8 cellular contexts compared by ENCODE assay signal in the genomic region with DNA sequence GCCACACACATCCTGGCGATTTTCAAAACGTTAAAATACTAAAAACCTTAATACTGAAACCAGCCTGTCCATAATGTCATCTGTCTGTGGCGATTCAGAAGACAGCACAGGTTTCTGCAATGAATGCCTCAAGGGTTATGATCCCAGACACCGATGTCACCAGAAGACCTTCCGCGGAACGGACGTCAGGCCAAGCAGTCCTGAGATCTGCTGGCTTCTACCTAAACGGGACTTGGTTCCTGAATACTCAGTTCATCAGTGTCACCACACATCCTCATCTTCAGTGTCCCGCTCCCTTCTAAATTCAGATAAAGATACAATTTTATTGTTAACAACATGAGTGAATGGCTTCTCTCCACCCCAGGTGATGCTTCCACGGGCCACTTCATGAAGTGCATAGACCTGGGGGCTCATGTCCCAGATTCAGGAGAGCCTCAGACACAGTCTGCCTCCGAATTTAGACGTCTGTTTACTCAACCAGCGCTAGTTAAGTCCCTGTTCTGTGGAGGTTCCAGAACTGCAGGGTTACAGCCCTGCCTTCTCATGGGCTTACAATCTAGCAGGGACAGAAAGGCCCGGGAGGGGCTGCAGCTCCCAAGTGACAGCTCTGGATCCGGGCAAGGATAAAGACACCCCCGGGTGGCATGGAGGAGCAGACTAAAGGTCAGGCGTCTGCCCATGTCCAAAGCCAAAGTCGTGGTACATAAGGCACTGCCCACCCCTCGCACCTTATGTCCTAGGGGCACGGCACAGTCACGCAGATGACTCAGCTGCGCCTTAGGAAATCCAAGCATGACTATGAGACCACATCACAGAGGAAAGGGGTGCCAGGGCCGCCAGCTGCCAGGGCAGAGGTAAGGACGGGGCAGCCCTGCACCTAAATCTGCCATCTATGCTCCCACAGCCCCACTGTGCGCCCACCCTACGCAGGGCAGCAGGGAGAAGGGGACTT.
A peak's percentile ranks its signal among the peaks of the same experiment; 100 is the strongest.
DNase-seq lines count a peak whose midpoint lies in the region; ATAC-seq and TF ChIP-seq lines count a peak whose summit lies in the region.

No MANE protein-coding gene starts in this region.

- H3K4me3 ChIP-seq in heart left ventricle (peak overlapping the region in 8 of 12 donors; percentile 24 to 48 (median 33)), muscle layer of colon (ENCODE audit: low read depth in 1 of 2, low read length in 2 of 2) (peak overlapping the region in 1 of 2 donors; percentile 11), vagina (peak overlapping the region; percentile 17 to 24)

- H3K36me3 ChIP-seq in heart left ventricle (peaks cover 0 to 49% (median 26%) of the 10 kb centered on the region in 9 donors), muscle layer of colon (ENCODE audit: insufficient read depth, low read length) (peaks cover 37% of the 10 kb centered on the region), vagina (peaks cover 0 to 13% of the 10 kb centered on the region in 2 donors)

- intact Hi-C loops in heart left ventricle (cut with DNase I) (loop anchor here in 8 of 10 donors (2.0 to 10.0 kb wide), 6 partner anchors 35 to 183 kb away; a partner anchor contains a TSS), Right ventricle myocardium superior (cut with DNase I) (no loop called here), vagina (cut with DNase I) (no loop called here)

- no peak for TF ChIP-seq POLR2A in heart left ventricle (IDR thresholded peaks at IDR 0.05)
- no peak for TF ChIP-seq POLR2A in vagina (IDR thresholded peaks at IDR 0.05)

- DNase-seq in heart left ventricle (no peak), Right ventricle myocardium superior (no peak), vagina (ENCODE audit: extremely low spot score in 2 of 2) (peak in 1 of 2 donors; percentile 85), activated T-cell treated with anti-CD3 and anti-CD28 coated beads for 4 hours (no peak), GM13977 (ENCODE audit: low spot score) (no peak)

- in situ Hi-C loops in GM13977 (cut with MboI; ENCODE audit: low pct_unique_long_range_greater_than_20kb, low sequenced_read_pairs, unreplicated experiment), result no loop called here

- peaks cover 9 to 86% (median 66%) of the 10 kb centered on the region in 12 donors for H3K4me1 ChIP-seq in heart left ventricle
- H3K4me1 ChIP-seq in muscle layer of colon (ENCODE audit: insufficient read depth, low read length), result peaks cover 31% of the 10 kb centered on the region
- peaks cover 64% of the 10 kb centered on the region for H3K4me1 ChIP-seq in vagina

- TF ChIP-seq CTCF in heart left ventricle (IDR thresholded peaks at IDR 0.05) (no peak), vagina (IDR thresholded peaks at IDR 0.05) (no peak), GM13977 (IDR thresholded peaks at IDR 0.05; ENCODE audit: extremely low read depth, insufficient read depth, missing control alignments) (no peak)

- H3K9ac ChIP-seq in muscle layer of colon (ENCODE audit: low read length), result no peak overlapping the region

- ATAC-seq in heart left ventricle (peak in 2 of 4 donors; percentile 4 to 7), Right ventricle myocardium superior (ENCODE audit: poor library complexity) (no peak), GM18861 (IDR thresholded peaks at IDR 0.05; ENCODE audit: unreplicated experiment) (no peak)

- H3K27ac ChIP-seq in heart left ventricle (peak overlapping the region; percentile 18 to 96 (median 86)), cingulate gyrus (ENCODE audit: low read depth, low read length) (peak overlapping the region; percentile 95), muscle layer of colon (ENCODE audit: low read depth, low read length) (peak overlapping the region; percentile 28), vagina (peak overlapping the region; percentile 96)

- H3K9me3 ChIP-seq in heart left ventricle (no peaks in the 10 kb centered on the region), muscle layer of colon (ENCODE audit: low read length) (no peaks in the 10 kb centered on the region), vagina (no peaks in the 10 kb centered on the region)

- 82 to 85% (median 84%) methylated on average over 21 to 27 of the region's 27 CpGs for WGBS in heart left ventricle, 4 donors

- H3K27me3 ChIP-seq in heart left ventricle (no peaks in the 10 kb centered on the region), muscle layer of colon (ENCODE audit: control insufficient read depth in 1 of 2, insufficient read depth in 2 of 2, low read length in 2 of 2) (no peaks in the 10 kb centered on the region), vagina (no peaks in the 10 kb centered on the region)

Comparison
In these comparisons a context has a peak if more than half of its experiments do, and no peak if none do; other contexts are left out.
1. intact Hi-C loops: an anchor here in heart left ventricle (2.0 to 10.0 kb wide); none called in Right ventricle myocardium superior and vagina.
2. H3K27ac ChIP-seq: peak in every context shown above with its lines; median percentile 96 in vagina; 95 in cingulate gyrus; 86 in heart left ventricle; 28 in muscle layer of colon.